Comparison of ENCODE assay signal across 1 cellular context in the genomic region with DNA sequence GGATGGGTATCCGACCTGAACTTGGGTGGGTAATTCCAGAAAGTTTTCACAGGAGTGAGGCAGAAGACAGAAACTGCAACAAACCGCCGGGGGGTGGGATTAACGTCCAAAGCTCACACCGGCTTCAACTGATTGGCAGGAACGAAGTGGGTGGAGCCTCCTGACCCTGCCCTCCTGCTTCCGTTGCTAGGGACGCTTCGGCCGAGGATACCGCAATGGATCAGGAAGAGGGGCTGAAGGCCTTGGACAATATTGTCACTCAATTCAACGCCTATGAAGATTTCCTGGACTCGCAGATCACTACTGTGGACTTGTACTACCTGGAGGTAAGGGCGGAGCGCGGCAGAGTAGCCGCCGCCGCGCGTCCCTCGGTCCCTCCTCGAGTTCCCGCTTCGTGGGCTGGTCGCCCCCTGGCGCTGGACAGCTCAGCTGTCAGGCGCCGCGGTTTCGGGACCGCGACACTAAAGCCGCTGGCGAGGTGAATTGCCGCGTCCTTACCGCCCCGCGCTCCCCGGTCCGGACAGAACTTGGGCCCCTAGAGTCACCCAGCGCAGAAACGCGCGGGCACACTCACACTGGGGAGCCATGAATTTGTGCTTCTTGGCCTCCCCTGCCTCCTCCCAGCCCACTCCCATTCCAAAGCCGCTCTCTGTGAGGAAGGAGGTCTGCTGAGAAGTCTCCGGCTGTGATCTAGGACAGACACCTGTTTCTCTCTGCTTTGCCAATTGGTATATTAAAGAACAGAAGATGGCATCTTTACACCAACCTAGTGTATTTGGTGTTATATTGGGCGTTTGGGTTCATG.
A peak's percentile ranks its signal among the peaks of the same experiment; 100 is the strongest.
TF ChIP-seq lines count a peak whose summit lies in the region.

A gene (plus strand): TSS at position 177 of the 805 bp plus-strand sequence.

TF ChIP-seq in HepG2, 621 proteins besides CTCF, POLR2A, EP300 and RAD21 (continued from another document and continues in another):
- TF ChIP-seq, protein P1, sequence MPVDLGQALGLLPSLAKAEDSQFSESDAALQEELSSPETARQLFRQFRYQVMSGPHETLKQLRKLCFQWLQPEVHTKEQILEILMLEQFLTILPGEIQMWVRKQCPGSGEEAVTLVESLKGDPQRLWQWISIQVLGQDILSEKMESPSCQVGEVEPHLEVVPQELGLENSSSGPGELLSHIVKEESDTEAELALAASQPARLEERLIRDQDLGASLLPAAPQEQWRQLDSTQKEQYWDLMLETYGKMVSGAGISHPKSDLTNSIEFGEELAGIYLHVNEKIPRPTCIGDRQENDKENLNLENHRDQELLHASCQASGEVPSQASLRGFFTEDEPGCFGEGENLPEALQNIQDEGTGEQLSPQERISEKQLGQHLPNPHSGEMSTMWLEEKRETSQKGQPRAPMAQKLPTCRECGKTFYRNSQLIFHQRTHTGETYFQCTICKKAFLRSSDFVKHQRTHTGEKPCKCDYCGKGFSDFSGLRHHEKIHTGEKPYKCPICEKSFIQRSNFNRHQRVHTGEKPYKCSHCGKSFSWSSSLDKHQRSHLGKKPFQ (CRISPR knock-in tag; IDR thresholded peaks at IDR 0.05; ENCODE audit: insufficient replicate concordance) = no peak
- 0 out of 2 replicates have a peak, but pooled peaks have one; percentile 21 for TF ChIP-seq BORCS8-MEF2B (CRISPR knock-in tag; IDR thresholded peaks at IDR 0.05)
- TF ChIP-seq, protein P2, sequence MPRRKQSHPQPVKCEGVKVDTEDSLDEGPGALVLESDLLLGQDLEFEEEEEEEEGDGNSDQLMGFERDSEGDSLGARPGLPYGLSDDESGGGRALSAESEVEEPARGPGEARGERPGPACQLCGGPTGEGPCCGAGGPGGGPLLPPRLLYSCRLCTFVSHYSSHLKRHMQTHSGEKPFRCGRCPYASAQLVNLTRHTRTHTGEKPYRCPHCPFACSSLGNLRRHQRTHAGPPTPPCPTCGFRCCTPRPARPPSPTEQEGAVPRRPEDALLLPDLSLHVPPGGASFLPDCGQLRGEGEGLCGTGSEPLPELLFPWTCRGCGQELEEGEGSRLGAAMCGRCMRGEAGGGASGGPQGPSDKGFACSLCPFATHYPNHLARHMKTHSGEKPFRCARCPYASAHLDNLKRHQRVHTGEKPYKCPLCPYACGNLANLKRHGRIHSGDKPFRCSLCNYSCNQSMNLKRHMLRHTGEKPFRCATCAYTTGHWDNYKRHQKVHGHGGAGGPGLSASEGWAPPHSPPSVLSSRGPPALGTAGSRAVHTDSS (CRISPR knock-in tag; conservative IDR thresholded peaks at IDR 0.05) = no peak
- no peak for TF ChIP-seq FOXA3 (CRISPR knock-in tag; IDR thresholded peaks at IDR 0.05)
- TF ChIP-seq ZNF766 (CRISPR knock-in tag; IDR thresholded peaks at IDR 0.05; ENCODE audit: borderline replicate concordance) = 0 out of 2 replicates have a peak, but pooled peaks have one; percentile 35
- TF ChIP-seq ZBTB7B (CRISPR knock-in tag; IDR thresholded peaks at IDR 0.05) = no peak
- TF ChIP-seq ZFP1 (CRISPR knock-in tag; IDR thresholded peaks at IDR 0.05) = no peak
- peak; percentile 40; the same call in 1 of the 2 replicates for TF ChIP-seq RFXAP (CRISPR knock-in tag; IDR thresholded peaks at IDR 0.05; ENCODE audit: borderline replicate concordance)
- no peak for TF ChIP-seq CEBPG (CRISPR knock-in tag; IDR thresholded peaks at IDR 0.05)
- TF ChIP-seq, protein P3, sequence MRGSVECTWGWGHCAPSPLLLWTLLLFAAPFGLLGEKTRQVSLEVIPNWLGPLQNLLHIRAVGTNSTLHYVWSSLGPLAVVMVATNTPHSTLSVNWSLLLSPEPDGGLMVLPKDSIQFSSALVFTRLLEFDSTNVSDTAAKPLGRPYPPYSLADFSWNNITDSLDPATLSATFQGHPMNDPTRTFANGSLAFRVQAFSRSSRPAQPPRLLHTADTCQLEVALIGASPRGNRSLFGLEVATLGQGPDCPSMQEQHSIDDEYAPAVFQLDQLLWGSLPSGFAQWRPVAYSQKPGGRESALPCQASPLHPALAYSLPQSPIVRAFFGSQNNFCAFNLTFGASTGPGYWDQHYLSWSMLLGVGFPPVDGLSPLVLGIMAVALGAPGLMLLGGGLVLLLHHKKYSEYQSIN (CRISPR knock-in tag; IDR thresholded peaks at IDR 0.05; ENCODE audit: borderline replicate concordance) = no peak
- no peak for TF ChIP-seq NAIF1 (CRISPR knock-in tag; IDR thresholded peaks at IDR 0.05; ENCODE audit: borderline replicate concordance)
- TF ChIP-seq MTA1 (CRISPR knock-in tag; IDR thresholded peaks at IDR 0.05; ENCODE audit: borderline replicate concordance) = peak; percentile 59; the same call in 1 of the 2 replicates
- TF ChIP-seq, protein P4, sequence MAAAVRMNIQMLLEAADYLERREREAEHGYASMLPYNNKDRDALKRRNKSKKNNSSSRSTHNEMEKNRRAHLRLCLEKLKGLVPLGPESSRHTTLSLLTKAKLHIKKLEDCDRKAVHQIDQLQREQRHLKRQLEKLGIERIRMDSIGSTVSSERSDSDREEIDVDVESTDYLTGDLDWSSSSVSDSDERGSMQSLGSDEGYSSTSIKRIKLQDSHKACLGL (CRISPR knock-in tag; IDR thresholded peaks at IDR 0.05) = peak; percentile 56; the same call in 1 of the 2 replicates
- TF ChIP-seq RFXANK (CRISPR knock-in tag; IDR thresholded peaks at IDR 0.05) = no peak
- TF ChIP-seq, protein P5, sequence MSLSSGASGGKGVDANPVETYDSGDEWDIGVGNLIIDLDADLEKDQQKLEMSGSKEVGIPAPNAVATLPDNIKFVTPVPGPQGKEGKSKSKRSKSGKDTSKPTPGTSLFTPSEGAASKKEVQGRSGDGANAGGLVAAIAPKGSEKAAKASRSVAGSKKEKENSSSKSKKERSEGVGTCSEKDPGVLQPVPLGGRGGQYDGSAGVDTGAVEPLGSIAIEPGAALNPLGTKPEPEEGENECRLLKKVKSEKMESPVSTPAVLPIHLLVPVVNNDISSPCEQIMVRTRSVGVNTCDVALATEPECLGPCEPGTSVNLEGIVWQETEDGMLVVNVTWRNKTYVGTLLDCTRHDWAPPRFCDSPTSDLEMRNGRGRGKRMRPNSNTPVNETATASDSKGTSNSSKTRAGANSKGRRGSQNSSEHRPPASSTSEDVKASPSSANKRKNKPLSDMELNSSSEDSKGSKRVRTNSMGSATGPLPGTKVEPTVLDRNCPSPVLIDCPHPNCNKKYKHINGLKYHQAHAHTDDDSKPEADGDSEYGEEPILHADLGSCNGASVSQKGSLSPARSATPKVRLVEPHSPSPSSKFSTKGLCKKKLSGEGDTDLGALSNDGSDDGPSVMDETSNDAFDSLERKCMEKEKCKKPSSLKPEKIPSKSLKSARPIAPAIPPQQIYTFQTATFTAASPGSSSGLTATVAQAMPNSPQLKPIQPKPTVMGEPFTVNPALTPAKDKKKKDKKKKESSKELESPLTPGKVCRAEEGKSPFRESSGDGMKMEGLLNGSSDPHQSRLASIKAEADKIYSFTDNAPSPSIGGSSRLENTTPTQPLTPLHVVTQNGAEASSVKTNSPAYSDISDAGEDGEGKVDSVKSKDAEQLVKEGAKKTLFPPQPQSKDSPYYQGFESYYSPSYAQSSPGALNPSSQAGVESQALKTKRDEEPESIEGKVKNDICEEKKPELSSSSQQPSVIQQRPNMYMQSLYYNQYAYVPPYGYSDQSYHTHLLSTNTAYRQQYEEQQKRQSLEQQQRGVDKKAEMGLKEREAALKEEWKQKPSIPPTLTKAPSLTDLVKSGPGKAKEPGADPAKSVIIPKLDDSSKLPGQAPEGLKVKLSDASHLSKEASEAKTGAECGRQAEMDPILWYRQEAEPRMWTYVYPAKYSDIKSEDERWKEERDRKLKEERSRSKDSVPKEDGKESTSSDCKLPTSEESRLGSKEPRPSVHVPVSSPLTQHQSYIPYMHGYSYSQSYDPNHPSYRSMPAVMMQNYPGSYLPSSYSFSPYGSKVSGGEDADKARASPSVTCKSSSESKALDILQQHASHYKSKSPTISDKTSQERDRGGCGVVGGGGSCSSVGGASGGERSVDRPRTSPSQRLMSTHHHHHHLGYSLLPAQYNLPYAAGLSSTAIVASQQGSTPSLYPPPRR (CRISPR knock-in tag; IDR thresholded peaks at IDR 0.05; ENCODE audit: borderline replicate concordance) = no peak
- peak; percentile 40; the same call in 1 of the 2 replicates for TF ChIP-seq ELF1 (CRISPR knock-in tag; IDR thresholded peaks at IDR 0.05)
- peak; percentile 78; the same call in 1 of the 2 replicates for TF ChIP-seq ZNF788 (CRISPR knock-in tag; IDR thresholded peaks at IDR 0.05; ENCODE audit: borderline replicate concordance)
- no peak for TF ChIP-seq ZZZ3 (CRISPR knock-in tag; IDR thresholded peaks at IDR 0.05; ENCODE audit: borderline replicate concordance)
- no peak for TF ChIP-seq ZNF557 (CRISPR knock-in tag; IDR thresholded peaks at IDR 0.05)
- peak; percentile 58; the same call in 1 of the 2 replicates for TF ChIP-seq REPIN1 (CRISPR knock-in tag; IDR thresholded peaks at IDR 0.05; ENCODE audit: borderline replicate concordance, low read depth)
- TF ChIP-seq, protein P6, sequence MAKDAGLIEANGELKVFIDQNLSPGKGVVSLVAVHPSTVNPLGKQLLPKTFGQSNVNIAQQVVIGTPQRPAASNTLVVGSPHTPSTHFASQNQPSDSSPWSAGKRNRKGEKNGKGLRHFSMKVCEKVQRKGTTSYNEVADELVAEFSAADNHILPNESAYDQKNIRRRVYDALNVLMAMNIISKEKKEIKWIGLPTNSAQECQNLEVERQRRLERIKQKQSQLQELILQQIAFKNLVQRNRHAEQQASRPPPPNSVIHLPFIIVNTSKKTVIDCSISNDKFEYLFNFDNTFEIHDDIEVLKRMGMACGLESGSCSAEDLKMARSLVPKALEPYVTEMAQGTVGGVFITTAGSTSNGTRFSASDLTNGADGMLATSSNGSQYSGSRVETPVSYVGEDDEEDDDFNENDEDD (CRISPR knock-in tag; IDR thresholded peaks at IDR 0.05; ENCODE audit: borderline replicate concordance) = peak; percentile 69; the same call in 1 of the 2 replicates
- TF ChIP-seq, protein P7, sequence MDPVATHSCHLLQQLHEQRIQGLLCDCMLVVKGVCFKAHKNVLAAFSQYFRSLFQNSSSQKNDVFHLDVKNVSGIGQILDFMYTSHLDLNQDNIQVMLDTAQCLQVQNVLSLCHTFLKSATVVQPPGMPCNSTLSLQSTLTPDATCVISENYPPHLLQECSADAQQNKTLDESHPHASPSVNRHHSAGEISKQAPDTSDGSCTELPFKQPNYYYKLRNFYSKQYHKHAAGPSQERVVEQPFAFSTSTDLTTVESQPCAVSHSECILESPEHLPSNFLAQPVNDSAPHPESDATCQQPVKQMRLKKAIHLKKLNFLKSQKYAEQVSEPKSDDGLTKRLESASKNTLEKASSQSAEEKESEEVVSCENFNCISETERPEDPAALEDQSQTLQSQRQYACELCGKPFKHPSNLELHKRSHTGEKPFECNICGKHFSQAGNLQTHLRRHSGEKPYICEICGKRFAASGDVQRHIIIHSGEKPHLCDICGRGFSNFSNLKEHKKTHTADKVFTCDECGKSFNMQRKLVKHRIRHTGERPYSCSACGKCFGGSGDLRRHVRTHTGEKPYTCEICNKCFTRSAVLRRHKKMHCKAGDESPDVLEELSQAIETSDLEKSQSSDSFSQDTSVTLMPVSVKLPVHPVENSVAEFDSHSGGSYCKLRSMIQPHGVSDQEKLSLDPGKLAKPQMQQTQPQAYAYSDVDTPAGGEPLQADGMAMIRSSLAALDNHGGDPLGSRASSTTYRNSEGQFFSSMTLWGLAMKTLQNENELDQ (CRISPR knock-in tag; IDR thresholded peaks at IDR 0.05; ENCODE audit: borderline replicate concordance) = no peak
- peak; percentile 50; the same call in 1 of the 2 replicates for TF ChIP-seq NFYC (CRISPR knock-in tag; IDR thresholded peaks at IDR 0.05)
- TF ChIP-seq, protein P8, sequence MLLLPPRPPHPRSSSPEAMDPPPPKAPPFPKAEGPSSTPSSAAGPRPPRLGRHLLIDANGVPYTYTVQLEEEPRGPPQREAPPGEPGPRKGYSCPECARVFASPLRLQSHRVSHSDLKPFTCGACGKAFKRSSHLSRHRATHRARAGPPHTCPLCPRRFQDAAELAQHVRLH (CRISPR knock-in tag; IDR thresholded peaks at IDR 0.05; ENCODE audit: borderline replicate concordance, low read depth) = 0 out of 2 replicates have a peak, but pooled peaks have one; percentile 23
- TF ChIP-seq ZNF777 (CRISPR knock-in tag; IDR thresholded peaks at IDR 0.05) = 0 out of 2 replicates have a peak, but pooled peaks have one; percentile 30
- TF ChIP-seq DMAP1 (CRISPR knock-in tag; IDR thresholded peaks at IDR 0.05) = no peak
- 0 out of 2 replicates have a peak, but pooled peaks have one; percentile 30 for TF ChIP-seq KAT7 (CRISPR knock-in tag; IDR thresholded peaks at IDR 0.05; ENCODE audit: borderline replicate concordance)
- TF ChIP-seq, protein P9, sequence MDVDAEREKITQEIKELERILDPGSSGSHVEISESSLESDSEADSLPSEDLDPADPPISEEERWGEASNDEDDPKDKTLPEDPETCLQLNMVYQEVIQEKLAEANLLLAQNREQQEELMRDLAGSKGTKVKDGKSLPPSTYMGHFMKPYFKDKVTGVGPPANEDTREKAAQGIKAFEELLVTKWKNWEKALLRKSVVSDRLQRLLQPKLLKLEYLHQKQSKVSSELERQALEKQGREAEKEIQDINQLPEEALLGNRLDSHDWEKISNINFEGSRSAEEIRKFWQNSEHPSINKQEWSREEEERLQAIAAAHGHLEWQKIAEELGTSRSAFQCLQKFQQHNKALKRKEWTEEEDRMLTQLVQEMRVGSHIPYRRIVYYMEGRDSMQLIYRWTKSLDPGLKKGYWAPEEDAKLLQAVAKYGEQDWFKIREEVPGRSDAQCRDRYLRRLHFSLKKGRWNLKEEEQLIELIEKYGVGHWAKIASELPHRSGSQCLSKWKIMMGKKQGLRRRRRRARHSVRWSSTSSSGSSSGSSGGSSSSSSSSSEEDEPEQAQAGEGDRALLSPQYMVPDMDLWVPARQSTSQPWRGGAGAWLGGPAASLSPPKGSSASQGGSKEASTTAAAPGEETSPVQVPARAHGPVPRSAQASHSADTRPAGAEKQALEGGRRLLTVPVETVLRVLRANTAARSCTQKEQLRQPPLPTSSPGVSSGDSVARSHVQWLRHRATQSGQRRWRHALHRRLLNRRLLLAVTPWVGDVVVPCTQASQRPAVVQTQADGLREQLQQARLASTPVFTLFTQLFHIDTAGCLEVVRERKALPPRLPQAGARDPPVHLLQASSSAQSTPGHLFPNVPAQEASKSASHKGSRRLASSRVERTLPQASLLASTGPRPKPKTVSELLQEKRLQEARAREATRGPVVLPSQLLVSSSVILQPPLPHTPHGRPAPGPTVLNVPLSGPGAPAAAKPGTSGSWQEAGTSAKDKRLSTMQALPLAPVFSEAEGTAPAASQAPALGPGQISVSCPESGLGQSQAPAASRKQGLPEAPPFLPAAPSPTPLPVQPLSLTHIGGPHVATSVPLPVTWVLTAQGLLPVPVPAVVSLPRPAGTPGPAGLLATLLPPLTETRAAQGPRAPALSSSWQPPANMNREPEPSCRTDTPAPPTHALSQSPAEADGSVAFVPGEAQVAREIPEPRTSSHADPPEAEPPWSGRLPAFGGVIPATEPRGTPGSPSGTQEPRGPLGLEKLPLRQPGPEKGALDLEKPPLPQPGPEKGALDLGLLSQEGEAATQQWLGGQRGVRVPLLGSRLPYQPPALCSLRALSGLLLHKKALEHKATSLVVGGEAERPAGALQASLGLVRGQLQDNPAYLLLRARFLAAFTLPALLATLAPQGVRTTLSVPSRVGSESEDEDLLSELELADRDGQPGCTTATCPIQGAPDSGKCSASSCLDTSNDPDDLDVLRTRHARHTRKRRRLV (CRISPR knock-in tag; IDR thresholded peaks at IDR 0.05) = no peak
- no peak for TF ChIP-seq ZSCAN22 (CRISPR knock-in tag; IDR thresholded peaks at IDR 0.05)
- no peak for TF ChIP-seq ZNF556 (CRISPR knock-in tag; IDR thresholded peaks at IDR 0.05; ENCODE audit: borderline replicate concordance)
- no peak for TF ChIP-seq NFATC3 (CRISPR knock-in tag; IDR thresholded peaks at IDR 0.05)
- TF ChIP-seq GABPB1 (CRISPR knock-in tag; IDR thresholded peaks at IDR 0.05) = peak; percentile 88
- no peak for TF ChIP-seq FOXA1 (IDR thresholded peaks at IDR 0.05)
- no peak for TF ChIP-seq FOXA1 (CRISPR knock-in tag; IDR thresholded peaks at IDR 0.05)
